1 cellular context compared by ENCODE assay signal in the genomic region with DNA sequence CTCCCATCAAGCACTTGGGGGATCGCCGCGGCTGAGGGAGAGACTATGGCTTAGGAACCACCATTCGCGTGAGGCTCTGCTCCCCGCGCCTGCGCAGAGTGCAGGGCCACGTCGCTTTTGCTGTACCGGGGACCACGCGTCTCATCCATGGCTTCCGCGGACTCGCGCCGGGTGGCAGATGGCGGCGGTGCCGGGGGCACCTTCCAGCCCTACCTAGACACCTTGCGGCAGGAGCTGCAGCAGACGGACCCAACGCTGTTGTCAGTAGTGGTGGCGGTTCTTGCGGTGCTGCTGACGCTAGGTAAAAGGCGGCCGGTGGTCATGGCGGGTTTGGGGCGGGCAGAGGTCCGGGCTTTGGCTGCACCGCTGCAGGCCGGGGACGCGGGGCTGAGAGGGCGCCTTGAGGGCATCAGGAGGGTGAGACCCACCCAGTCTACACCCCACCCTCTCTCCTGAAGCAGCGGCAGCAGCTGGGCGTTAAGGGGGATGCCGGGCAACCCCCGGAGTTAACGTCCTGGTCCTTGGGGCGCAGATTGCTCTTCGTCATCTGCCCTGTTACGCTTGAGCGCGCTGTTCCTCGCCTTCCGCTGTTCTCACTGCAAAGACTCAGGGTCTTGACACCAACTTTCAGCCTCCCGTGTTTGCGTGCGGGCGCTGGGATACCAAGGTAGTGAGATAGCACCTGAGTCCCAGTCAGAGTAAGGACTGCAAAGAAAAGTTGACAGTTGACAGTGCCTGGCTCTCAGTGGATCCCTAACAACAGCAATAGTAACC.
A peak's percentile ranks its signal among the peaks of the same experiment; 100 is the strongest.
TF ChIP-seq lines count a peak whose summit lies in the region.

A gene with protein sequence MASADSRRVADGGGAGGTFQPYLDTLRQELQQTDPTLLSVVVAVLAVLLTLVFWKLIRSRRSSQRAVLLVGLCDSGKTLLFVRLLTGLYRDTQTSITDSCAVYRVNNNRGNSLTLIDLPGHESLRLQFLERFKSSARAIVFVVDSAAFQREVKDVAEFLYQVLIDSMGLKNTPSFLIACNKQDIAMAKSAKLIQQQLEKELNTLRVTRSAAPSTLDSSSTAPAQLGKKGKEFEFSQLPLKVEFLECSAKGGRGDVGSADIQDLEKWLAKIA (plus strand): TSS at position 114 of the 774 bp plus-strand sequence. CDS start 34 bp downstream, at position 148.

TF ChIP-seq in HEK293, 187 proteins besides CTCF, POLR2A, EP300 and RAD21 (continued from another document):
- TF ChIP-seq, protein P1, sequence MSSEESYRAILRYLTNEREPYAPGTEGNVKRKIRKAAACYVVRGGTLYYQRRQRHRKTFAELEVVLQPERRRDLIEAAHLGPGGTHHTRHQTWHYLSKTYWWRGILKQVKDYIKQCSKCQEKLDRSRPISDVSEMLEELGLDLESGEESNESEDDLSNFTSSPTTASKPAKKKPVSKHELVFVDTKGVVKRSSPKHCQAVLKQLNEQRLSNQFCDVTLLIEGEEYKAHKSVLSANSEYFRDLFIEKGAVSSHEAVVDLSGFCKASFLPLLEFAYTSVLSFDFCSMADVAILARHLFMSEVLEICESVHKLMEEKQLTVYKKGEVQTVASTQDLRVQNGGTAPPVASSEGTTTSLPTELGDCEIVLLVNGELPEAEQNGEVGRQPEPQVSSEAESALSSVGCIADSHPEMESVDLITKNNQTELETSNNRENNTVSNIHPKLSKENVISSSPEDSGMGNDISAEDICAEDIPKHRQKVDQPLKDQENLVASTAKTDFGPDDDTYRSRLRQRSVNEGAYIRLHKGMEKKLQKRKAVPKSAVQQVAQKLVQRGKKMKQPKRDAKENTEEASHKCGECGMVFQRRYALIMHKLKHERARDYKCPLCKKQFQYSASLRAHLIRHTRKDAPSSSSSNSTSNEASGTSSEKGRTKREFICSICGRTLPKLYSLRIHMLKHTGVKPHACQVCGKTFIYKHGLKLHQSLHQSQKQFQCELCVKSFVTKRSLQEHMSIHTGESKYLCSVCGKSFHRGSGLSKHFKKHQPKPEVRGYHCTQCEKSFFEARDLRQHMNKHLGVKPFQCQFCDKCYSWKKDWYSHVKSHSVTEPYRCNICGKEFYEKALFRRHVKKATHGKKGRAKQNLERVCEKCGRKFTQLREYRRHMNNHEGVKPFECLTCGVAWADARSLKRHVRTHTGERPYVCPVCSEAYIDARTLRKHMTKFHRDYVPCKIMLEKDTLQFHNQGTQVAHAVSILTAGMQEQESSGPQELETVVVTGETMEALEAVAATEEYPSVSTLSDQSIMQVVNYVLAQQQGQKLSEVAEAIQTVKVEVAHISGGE (tag by site-specific recombination; conservative IDR thresholded peaks at IDR 0.05; ENCODE audit: low read depth), result no peak; the same call in 1 of the 2 replicates
- TF ChIP-seq YY2 (tag by site-specific recombination; IDR thresholded peaks at IDR 0.05) (peak; percentile 83), ZFP69B (tag by site-specific recombination; IDR thresholded peaks at IDR 0.05) (no peak), ZNF354C (tag by site-specific recombination; IDR thresholded peaks at IDR 0.05; ENCODE audit: borderline replicate concordance, low read depth) (no peak)
- TF ChIP-seq, protein P2, sequence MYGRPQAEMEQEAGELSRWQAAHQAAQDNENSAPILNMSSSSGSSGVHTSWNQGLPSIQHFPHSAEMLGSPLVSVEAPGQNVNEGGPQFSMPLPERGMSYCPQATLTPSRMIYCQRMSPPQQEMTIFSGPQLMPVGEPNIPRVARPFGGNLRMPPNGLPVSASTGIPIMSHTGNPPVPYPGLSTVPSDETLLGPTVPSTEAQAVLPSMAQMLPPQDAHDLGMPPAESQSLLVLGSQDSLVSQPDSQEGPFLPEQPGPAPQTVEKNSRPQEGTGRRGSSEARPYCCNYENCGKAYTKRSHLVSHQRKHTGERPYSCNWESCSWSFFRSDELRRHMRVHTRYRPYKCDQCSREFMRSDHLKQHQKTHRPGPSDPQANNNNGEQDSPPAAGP (tag by site-specific recombination; IDR thresholded peaks at IDR 0.05), result no peak
TF ChIP-seq in HEK293: peak in this region for 30.
